ENCODE assay signal across 6 cellular contexts in genomic region chr19:42918377-42919069, GRCh38. TPM values are rescaled to one million over a fixed set of nuclear protein-coding genes. Genes with fewer than 3 reads are reported as not detected.
"Had no signal": no experiment of that assay in that cellular context is flagged by ENCODE, and none has a peak within 500 bp of the region (broad histone marks: within the 10 kb centered on the region; RNA-seq: fewer than 3 reads in every experiment).

No MANE protein-coding gene starts in this region.

RNA-seq across cellular contexts. Expression of gene PSG6, which starts 0.8 kb away (rescaled TPM):
- total RNA-seq: GM23248, GM23338, H1, H4, H7, H9 had no signal
- polyA plus RNA-seq: H1 had no signal

RNA-seq across cellular contexts. Expression of gene PSG7, which starts 18.5 kb away (rescaled TPM):
- total RNA-seq: GM23248, GM23338, H1, H7, H9 had no signal
- polyA plus RNA-seq: GM23338, H1 had no signal

RNA-seq across cellular contexts. Expression of gene PSG1, which starts 39.0 kb away (rescaled TPM):
- total RNA-seq: GM23338, H1, H4, H7, H9 had no signal
- polyA plus RNA-seq: GM23338, H1 had no signal
